In the genomic region with DNA sequence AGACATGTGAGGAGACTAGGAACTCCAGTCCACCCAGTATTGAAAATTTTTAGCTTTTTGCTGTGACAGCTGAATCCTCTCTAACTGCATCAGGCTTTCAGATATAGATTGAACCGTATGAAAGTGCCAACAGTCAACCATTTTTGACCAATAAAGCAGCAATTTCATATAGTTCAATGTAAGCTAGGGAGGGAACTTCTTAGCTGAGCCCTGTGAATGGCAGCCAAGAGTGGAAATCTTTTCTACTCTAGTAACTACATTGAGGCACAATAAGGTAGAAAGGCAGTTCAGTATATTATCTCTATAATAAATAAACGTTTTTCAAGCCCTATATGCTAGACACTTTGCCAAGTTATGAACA, we compare ENCODE assay signal across 1 cellular context.
TF ChIP-seq lines count a peak whose summit lies in the region.

No MANE protein-coding gene starts in this region.

TF ChIP-seq in WTC11, 78 proteins besides CTCF, POLR2A, EP300 and RAD21 (continued from another document):
- no peak for TF ChIP-seq STAT6 (CRISPR knock-in tag; conservative IDR thresholded peaks at IDR 0.05; ENCODE audit: low read depth)
